In genomic region chrX:13283512-13283911, GRCh38 we compare ENCODE assay signal across 12 cellular contexts. TPM values are rescaled to one million over a fixed set of nuclear protein-coding genes. Genes with fewer than 3 reads are reported as not detected.
DNase-seq lines count a peak whose midpoint lies in the region; ATAC-seq and TF ChIP-seq lines count a peak whose summit lies in the region.
"Had no signal": no experiment of that assay in that cellular context is flagged by ENCODE, and none has a peak within 500 bp of the region (broad histone marks: within the 10 kb centered on the region; RNA-seq: fewer than 3 reads in every experiment).

No MANE protein-coding gene starts in this region.

- TF ChIP-seq CTCF in upper lobe of right lung (IDR thresholded peaks at IDR 0.05): no peak

- H3K9me3 ChIP-seq in upper lobe of right lung: no peaks in the 10 kb centered on the region
- H3K9me3 ChIP-seq: left lung had no signal

- intact Hi-C loops in upper lobe of right lung (cut with DNase I): no loop called here

- H3K36me3 ChIP-seq in upper lobe of right lung: no peaks in the 10 kb centered on the region
- H3K36me3 ChIP-seq: left lung had no signal

- H3K27me3 ChIP-seq in upper lobe of right lung: no peaks in the 10 kb centered on the region
- H3K27me3 ChIP-seq: left lung had no signal

- ATAC-seq in upper lobe of right lung (peak; percentile 33), HG02571 (IDR thresholded peaks at IDR 0.05; ENCODE audit: unreplicated experiment) (no peak)
- ATAC-seq: left lung had no signal

- H3K4me1 ChIP-seq in upper lobe of right lung: no peaks in the 10 kb centered on the region
- H3K4me1 ChIP-seq: left lung had no signal

- DNase-seq in SIG-M5 treated with dmso at 0.1 percent for 504 hours (lab: John Stamatoyannopoulos, UW; ENCODE audit: unreplicated experiment) (peak; percentile 61), SIG-M5 (lab: John Stamatoyannopoulos, UW) (no peak), SKM-1 treated with dmso at 0.1 percent for 144 hours (lab: John Stamatoyannopoulos, UW; ENCODE audit: unreplicated experiment) (peak; percentile 62), glomerular endothelial cell (ENCODE audit: extremely low read depth, low read depth, low spot score) (peak; percentile 54), upper lobe of right lung (no peak), NCI-H1105 treated with DMSO at 0.1 percent for 48 hours (lab: John Stamatoyannopoulos, UW) (no peak), NCI-H526 treated with DMSO at 0.1 percent for 48 hours (lab: John Stamatoyannopoulos, UW) (no peak)
- DNase-seq: ACHN; activated naive CD4-positive, alpha-beta T cell treated with Interleukin-2 at 50 U/mL for 16 hours; left lung had no signal

- no peak overlapping the region for H3K27ac ChIP-seq in upper lobe of right lung
- H3K27ac ChIP-seq: left lung had no signal

- no peak overlapping the region for H3K4me3 ChIP-seq in upper lobe of right lung
- H3K4me3 ChIP-seq: left lung had no signal

RNA-seq across cellular contexts. Expression of gene ATXN3L, which starts 36.3 kb away (rescaled TPM):
- not detected in 2 replicates for total RNA-seq in glomerular endothelial cell
- not detected for total RNA-seq in upper lobe of right lung
- total RNA-seq: left lung, skeletal muscle tissue had no signal

Comparison
In these comparisons a context has a peak if more than half of its experiments do, and no peak if none do; other contexts are left out.
1. DNase-seq: peak in SIG-M5 treated with dmso at 0.1 percent for 504 hours (single experiment), SKM-1 treated with dmso at 0.1 percent for 144 hours (single experiment) and glomerular endothelial cell (single experiment); none in SIG-M5 (single experiment), upper lobe of right lung (single experiment), NCI-H1105 treated with DMSO at 0.1 percent for 48 hours (single experiment) and NCI-H526 treated with DMSO at 0.1 percent for 48 hours (single experiment).